Comparison of ENCODE assay signal across 9 cellular contexts in genomic region chr9:23825143-23825531, GRCh38. TPM values are rescaled to one million over a fixed set of nuclear protein-coding genes. Genes with fewer than 3 reads are reported as not detected.
DNase-seq lines count a peak whose midpoint lies in the region; ATAC-seq and TF ChIP-seq lines count a peak whose summit lies in the region.
"Had no signal": no experiment of that assay in that cellular context is flagged by ENCODE, and none has a peak within 500 bp of the region (broad histone marks: within the 10 kb centered on the region; RNA-seq: fewer than 3 reads in every experiment).

No MANE protein-coding gene starts in this region.

- H3K27ac Mint-ChIP-seq in activated CD4-positive, alpha-beta T cell treated with anti-CD3 and anti-CD28 coated beads for 36 hours: no peak overlapping the region

- no peaks in the 10 kb centered on the region for H4K20me1 ChIP-seq in PC-9 (ENCODE audit: insufficient read depth)

- H3K36me3 ChIP-seq in PC-9 (ENCODE audit: low read depth): no peaks in the 10 kb centered on the region
- no peaks in the 10 kb centered on the region for H3K36me3 ChIP-seq in rectal smooth muscle tissue (ENCODE audit: control insufficient read depth, insufficient read depth, low read length)
- H3K36me3 ChIP-seq in prostate gland: no peaks in the 10 kb centered on the region

- H3K4me3 ChIP-seq in PC-9 (no peak overlapping the region), fibroblast of mammary gland (ENCODE audit: control insufficient read depth, low read depth, low read length) (peak overlapping the region; percentile 44), rectal smooth muscle tissue (ENCODE audit: low read length) (peak overlapping the region; percentile 20), prostate gland (no peak overlapping the region)

- ATAC-seq in GM18907 (IDR thresholded peaks at IDR 0.05; ENCODE audit: unreplicated experiment): no peak
- no peak for ATAC-seq in activated CD4-positive, alpha-beta T cell treated with anti-CD3 and anti-CD28 coated beads for 36 hours
- ATAC-seq in GM18867 (IDR thresholded peaks at IDR 0.05; ENCODE audit: unreplicated experiment): no peak

- DNase-seq in G401 (ENCODE audit: low spot score) (peak; percentile 81), PC-9 (no peak), fibroblast of mammary gland (ENCODE audit: low read depth) (no peak), prostate gland (ENCODE audit: low spot score) (no peak)
- no peak for DNase-seq in activated CD4-positive, alpha-beta T cell treated with anti-CD3 and anti-CD28 coated beads for 36 hours

- no TSS peak for BruUV-seq in PC-9 (replicated peaks; lab: Mats Ljungman, UMichigan)

- H3K27ac ChIP-seq in PC-9: no peak overlapping the region
- no peak overlapping the region for H3K27ac ChIP-seq in rectal smooth muscle tissue (ENCODE audit: low read depth, low read length)
- H3K27ac ChIP-seq in prostate gland: no peak overlapping the region
- H3K27ac ChIP-seq: epithelial cell of prostate had no signal

- peak overlapping the region; percentile 20; the same call in 1 of the 2 replicates for H3K4me2 ChIP-seq in PC-9

- no peaks in the 10 kb centered on the region for H3K4me1 ChIP-seq in PC-9 (replicated peaks; ENCODE audit: insufficient read depth)
- no peaks in the 10 kb centered on the region for H3K4me1 ChIP-seq in rectal smooth muscle tissue (ENCODE audit: control insufficient read depth, insufficient read depth, low read length)
- no peaks in the 10 kb centered on the region for H3K4me1 ChIP-seq in prostate gland (replicated peaks)

- H3K9me3 Mint-ChIP-seq in activated CD4-positive, alpha-beta T cell treated with anti-CD3 and anti-CD28 coated beads for 36 hours (ENCODE audit: low read depth): no peaks in the 10 kb centered on the region

- no peak for TF ChIP-seq POLR2A in prostate gland (IDR thresholded peaks at IDR 0.05)

- no peaks in the 10 kb centered on the region for H3K9me3 ChIP-seq in PC-9 (ENCODE audit: insufficient read depth, low read depth)
- no peaks in the 10 kb centered on the region for H3K9me3 ChIP-seq in prostate gland

- H3K79me2 ChIP-seq in PC-9 (ENCODE audit: low read depth): no peaks in the 10 kb centered on the region

- WGBS in prostate gland: 4% methylated on average over 9 of the region's 9 CpGs

- no peak for TF ChIP-seq CTCF in PC-9 (conservative IDR thresholded peaks at IDR 0.05)
- no peak for TF ChIP-seq CTCF in fibroblast of mammary gland (conservative IDR thresholded peaks at IDR 0.05; ENCODE audit: control insufficient read depth, insufficient read depth, low read depth, low read length)
- TF ChIP-seq CTCF in prostate gland (IDR thresholded peaks at IDR 0.05): no peak

- no peak overlapping the region for H3K9ac ChIP-seq in rectal smooth muscle tissue (ENCODE audit: low read length)

- peaks cover 29% of the 10 kb centered on the region for H3K27me3 Mint-ChIP-seq in activated CD4-positive, alpha-beta T cell treated with anti-CD3 and anti-CD28 coated beads for 36 hours

- H3K36me3 Mint-ChIP-seq in activated CD4-positive, alpha-beta T cell treated with anti-CD3 and anti-CD28 coated beads for 36 hours (ENCODE audit: low read depth): no peaks in the 10 kb centered on the region

- no peak overlapping the region for H2AFZ ChIP-seq in PC-9

- H3K27me3 ChIP-seq in PC-9 (ENCODE audit: insufficient read depth, low read depth) (peaks cover 6% of the 10 kb centered on the region), rectal smooth muscle tissue (ENCODE audit: control insufficient read depth, insufficient read depth, low read length) (peaks cover 35% of the 10 kb centered on the region), prostate gland (replicated peaks; ENCODE audit: insufficient read depth) (peaks cover 43% of the 10 kb centered on the region)

- no peaks in the 10 kb centered on the region for H3K4me1 Mint-ChIP-seq in activated CD4-positive, alpha-beta T cell treated with anti-CD3 and anti-CD28 coated beads for 36 hours

- H3F3A ChIP-seq in PC-9 (ENCODE audit: insufficient read depth, low read depth): no peaks in the 10 kb centered on the region

- H3K4me3 Mint-ChIP-seq in activated CD4-positive, alpha-beta T cell treated with anti-CD3 and anti-CD28 coated beads for 36 hours: no peak overlapping the region

- POLR2A ChIA-PET in PC-9 (lab: Charles Lee; ENCODE audit: unreplicated experiment): no interaction called here
- POLR2A ChIA-PET in activated CD4-positive, alpha-beta T cell treated with anti-CD3 and anti-CD28 coated beads for 36 hours (lab: Charles Lee): no interaction called here

- CTCF ChIA-PET in PC-9 (lab: Charles Lee): no interaction called here
- CTCF ChIA-PET in activated CD4-positive, alpha-beta T cell treated with anti-CD3 and anti-CD28 coated beads for 36 hours (lab: Charles Lee): no interaction called here

- no peaks in the 10 kb centered on the region for H3K9me2 ChIP-seq in PC-9 (ENCODE audit: insufficient read depth)

- intact Hi-C loops in PC-9 (cut with micrococcal nuclease; ENCODE audit: unreplicated experiment) (no loop called here), prostate gland (cut with DNase I) (no loop called here)
- intact Hi-C loops in activated CD4-positive, alpha-beta T cell treated with anti-CD3 and anti-CD28 coated beads for 36 hours (cut with DNase I, micrococcal nuclease): loop anchor here in 1 of 2 experiments (10.0 kb wide), 1 partner anchor 1840 kb away; no protein-coding TSS in a partner anchor

- in situ Hi-C loops in G401 (cut with HindIII; ENCODE audit: low sequenced_read_pairs): no loop called here

RNA-seq across cellular contexts. Expression of gene ELAVL2, which starts 0.9 kb away (rescaled TPM):
- total RNA-seq in G401 (2014; rRNA removed; shearing (Covaris generic)): not detected in 2 replicates
- total RNA-seq in PC-9 (2021): not detected in 2 replicates
- not detected for total RNA-seq in activated CD4-positive, alpha-beta T cell treated with anti-CD3 and anti-CD28 coated beads for 36 hours
- 10 to 100 TPM in 1 of 2 donors, under 1 TPM in 1; 0.55 to 43.1 TPM for total RNA-seq in prostate gland

Comparison
In these comparisons a context has a peak if more than half of its experiments do, and no peak if none do; other contexts are left out.
1. H3K4me3 ChIP-seq: peak in fibroblast of mammary gland (single experiment) and rectal smooth muscle tissue (single experiment); none in PC-9 (single experiment) and prostate gland (0 of 2).